ENCODE assay signal across 8 cellular contexts in genomic region chr6:106608080-106608668, GRCh38. TPM values are rescaled to one million over a fixed set of nuclear protein-coding genes. Genes with fewer than 3 reads are reported as not detected.
DNase-seq lines count a peak whose midpoint lies in the region; ATAC-seq and TF ChIP-seq lines count a peak whose summit lies in the region.

No MANE protein-coding gene starts in this region.

- H3K27ac Mint-ChIP-seq in activated CD8-positive, alpha-beta T cell treated with anti-CD3 and anti-CD28 coated beads for 36 hours: no peak overlapping the region

- intact Hi-C loops in activated CD8-positive, alpha-beta T cell treated with anti-CD3 and anti-CD28 coated beads for 36 hours (cut with micrococcal nuclease): loop anchor here (5.0 kb wide), 1 partner anchor 369 kb away; no protein-coding TSS in a partner anchor

- CTCF ChIA-PET in activated CD8-positive, alpha-beta T cell treated with anti-CD3 and anti-CD28 coated beads for 36 hours (lab: Charles Lee): interaction anchor here (0.7 to 2.7 kb wide), 16 partner anchors 12 to 371 kb away, joined by 3 to 39 read pairs (median 4); no protein-coding TSS in a partner anchor

- H3K9me3 Mint-ChIP-seq in activated CD8-positive, alpha-beta T cell treated with anti-CD3 and anti-CD28 coated beads for 36 hours: no peaks in the 10 kb centered on the region

- no peak overlapping the region for H3K4me3 Mint-ChIP-seq in activated CD8-positive, alpha-beta T cell treated with anti-CD3 and anti-CD28 coated beads for 36 hours

- TF ChIP-seq CTCF in activated CD8-positive, alpha-beta T cell treated with anti-CD3 and anti-CD28 coated beads for 36 hours (IDR thresholded peaks at IDR 0.05): peak; percentile 87
- TF ChIP-seq CTCF in thoracic aorta (IDR thresholded peaks at IDR 0.05): peak; percentile 31

- no peaks in the 10 kb centered on the region for H3K27me3 ChIP-seq in thoracic aorta (replicated peaks; ENCODE audit: insufficient read depth)

- H3K36me3 Mint-ChIP-seq in activated CD8-positive, alpha-beta T cell treated with anti-CD3 and anti-CD28 coated beads for 36 hours (ENCODE audit: low read depth): peaks cover 5% of the 10 kb centered on the region

- POLR2A ChIA-PET in activated CD8-positive, alpha-beta T cell treated with anti-CD3 and anti-CD28 coated beads for 36 hours (lab: Charles Lee): no interaction called here

- no peaks in the 10 kb centered on the region for H3K9me3 ChIP-seq in thoracic aorta

- no peaks in the 10 kb centered on the region for H3K36me3 ChIP-seq in thoracic aorta

- H3K4me1 Mint-ChIP-seq in activated CD8-positive, alpha-beta T cell treated with anti-CD3 and anti-CD28 coated beads for 36 hours (ENCODE audit: low read depth): peaks cover 9% of the 10 kb centered on the region

- ATAC-seq in HG02610 (IDR thresholded peaks at IDR 0.05; ENCODE audit: unreplicated experiment) (peak; percentile 69), thoracic aorta (ENCODE audit: insufficient number of reproducible peaks, low FRiP score, low read depth) (no peak)
- peak; percentile 72 for ATAC-seq in activated CD8-positive, alpha-beta T cell treated with anti-CD3 and anti-CD28 coated beads for 36 hours

- H3K27ac ChIP-seq in thoracic aorta (no peak overlapping the region), substantia nigra (ENCODE audit: low read depth, low read length, poor library complexity, severe bottlenecking) (no peak overlapping the region)

- H3K4me3 ChIP-seq in thoracic aorta: no peak overlapping the region

- H3K27me3 Mint-ChIP-seq in activated CD8-positive, alpha-beta T cell treated with anti-CD3 and anti-CD28 coated beads for 36 hours: no peaks in the 10 kb centered on the region

- H3K4me1 ChIP-seq in thoracic aorta (ENCODE audit: control insufficient read depth in 1 of 2, low read depth in 2 of 2): no peaks in the 10 kb centered on the region

- peak; percentile 30 for DNase-seq in AG08396 (ENCODE audit: low spot score)
- peak; percentile 79 for DNase-seq in ELR (ENCODE audit: low read depth)
- DNase-seq in NCI-H146 (lab: John Stamatoyannopoulos, UW): peak; percentile 64
- peak; percentile 26 for DNase-seq in activated CD8-positive, alpha-beta T cell treated with anti-CD3 and anti-CD28 coated beads for 36 hours
- peak; percentile 57 for DNase-seq in iPS-NIHi11 (ENCODE audit: low spot score)
- no peak for DNase-seq in thoracic aorta (ENCODE audit: low spot score)
- no peak for DNase-seq in substantia nigra (lab: John Stamatoyannopoulos, UW)

RNA-seq across cellular contexts. Expression of gene RTN4IP1, which starts 21.1 kb away (rescaled TPM):
- 1 to 10 TPM; 8.4 to 9.6 TPM for total RNA-seq in activated CD8-positive, alpha-beta T cell treated with anti-CD3 and anti-CD28 coated beads for 36 hours
- total RNA-seq in thoracic aorta: 10 to 100 TPM in 1 of 2 donors, 1 to 10 TPM in 1; 1.3 to 10.7 TPM

RNA-seq across cellular contexts. Expression of gene QRSL1, which starts 21.2 kb away (rescaled TPM):
- total RNA-seq in activated CD8-positive, alpha-beta T cell treated with anti-CD3 and anti-CD28 coated beads for 36 hours: 10 to 100 TPM; 16.6 to 20.8 TPM
- total RNA-seq in thoracic aorta: 1 to 10 TPM; 8.7 to 9.5 TPM

Comparison
In these comparisons a context has a peak if more than half of its experiments do, and no peak if none do; other contexts are left out.
1. DNase-seq: peak in AG08396 (single experiment), ELR (single experiment), NCI-H146 (single experiment), activated CD8-positive, alpha-beta T cell treated with anti-CD3 and anti-CD28 coated beads for 36 hours (single experiment) and iPS-NIHi11 (single experiment); none in thoracic aorta (single experiment) and substantia nigra (0 of 49).